Comparison of ENCODE assay signal across 19 cellular contexts in genomic region chr12:88336071-88336768, GRCh38.
DNase-seq lines count a peak whose midpoint lies in the region; TF ChIP-seq lines count a peak whose summit lies in the region.
"Had no signal": no experiment of that assay in that cellular context is flagged by ENCODE, and none has a peak within 500 bp of the region (broad histone marks: within the 10 kb centered on the region; RNA-seq: fewer than 3 reads in every experiment).

No MANE protein-coding gene starts in this region.

- H2AFZ ChIP-seq in ACC112 (ENCODE audit: low read length, unreplicated experiment), result peak overlapping the region; percentile 28

- peak; percentile 48 for DNase-seq in AG10803 (ENCODE audit: low read depth)
- DNase-seq in NCI-H510A treated with DMSO at 0.1 percent for 48 hours (lab: John Stamatoyannopoulos, UW), result peak; percentile 30
- peak; percentile 57 to 80 for DNase-seq in foreskin fibroblast
- no peak for DNase-seq in esophagus squamous epithelium (lab: John Stamatoyannopoulos, UW)
- no peak for DNase-seq in SW480 (ENCODE audit: low spot score)
- DNase-seq in activated CD8-positive, alpha-beta memory T cell treated with anti-CD3 and anti-CD28 coated beads, Interleukin-2, amount 50 U/mL, for 48 hours, result no peak
- DNase-seq: CD8-positive, alpha-beta memory T cell; EL; H9; Karpas-422; MG63; NCI-H1092; NCI-H146; NCI-H2081; NCI-H345; NCI-H82 had no signal

- TF ChIP-seq CTCF in AG10803 (conservative IDR thresholded peaks at IDR 0.05; ENCODE audit: low read length) (no peak), foreskin fibroblast (IDR thresholded peaks at IDR 0.05; ENCODE audit: low read depth, low read length) (no peak), esophagus squamous epithelium (IDR thresholded peaks at IDR 0.05) (no peak)

- intact Hi-C loops in esophagus squamous epithelium (cut with DNase I), result no loop called here

- H3K79me2 ChIP-seq in ACC112 (ENCODE audit: control insufficient read depth, insufficient read depth, low read length, unreplicated experiment), result no peaks in the 10 kb centered on the region

- H3K4me3 ChIP-seq in ACC112 (ENCODE audit: low read depth, low read length) (no peak overlapping the region), AG10803 (ENCODE audit: low read length) (no peak overlapping the region), foreskin fibroblast (ENCODE audit: low read depth in 1 of 2, low read length in 2 of 2) (no peak overlapping the region), esophagus squamous epithelium (no peak overlapping the region)
- H3K4me3 ChIP-seq: BLaER1 treated with 17β-estradiol and CSF1 and Interleukin-3, amounts not matched to agents 10 nM and 100 nM; MG63; SK-N-MC had no signal

- H3K27ac ChIP-seq in ACC112 (ENCODE audit: low read depth, low read length) (no peak overlapping the region), esophagus squamous epithelium (no peak overlapping the region)
- H3K27ac ChIP-seq: BLaER1 treated with 17β-estradiol and CSF1 and Interleukin-3, amounts not matched to agents 10 nM and 100 nM; SK-N-MC had no signal

- no peaks in the 10 kb centered on the region for H3K9me3 ChIP-seq in esophagus squamous epithelium

- WGBS in esophagus squamous epithelium, 2 donors, result 66 to 67% methylated on average over 9 of the region's 9 CpGs

- H3K27me3 ChIP-seq in ACC112 (ENCODE audit: insufficient read depth, low read length) (no peaks in the 10 kb centered on the region), esophagus squamous epithelium (no peaks in the 10 kb centered on the region)
- H3K27me3 ChIP-seq: BLaER1 treated with 17β-estradiol and CSF1 and Interleukin-3, amounts not matched to agents 10 nM and 100 nM; MG63 had no signal

- TF ChIP-seq POLR2A in esophagus squamous epithelium (IDR thresholded peaks at IDR 0.05), result no peak

- H3K4me1 ChIP-seq in ACC112 (ENCODE audit: control insufficient read depth, insufficient read depth, low read length, unreplicated experiment) (peaks cover 30% of the 10 kb centered on the region), esophagus squamous epithelium (peaks cover 7 to 70% (median 24%) of the 10 kb centered on the region in 3 donors)
- H3K4me1 ChIP-seq: BLaER1 treated with 17β-estradiol and CSF1 and Interleukin-3, amounts not matched to agents 10 nM and 100 nM had no signal

- H3K36me3 ChIP-seq in ACC112 (ENCODE audit: insufficient read depth, low read length) (no peaks in the 10 kb centered on the region), esophagus squamous epithelium (no peaks in the 10 kb centered on the region)
- H3K36me3 ChIP-seq: BLaER1 treated with 17β-estradiol and CSF1 and Interleukin-3, amounts not matched to agents 10 nM and 100 nM; MG63 had no signal

Comparison
In these comparisons a context has a peak if more than half of its experiments do, and no peak if none do; other contexts are left out.
1. DNase-seq: peak in AG10803 (single experiment), NCI-H510A treated with DMSO at 0.1 percent for 48 hours (single experiment) and foreskin fibroblast (2 of 2); none in esophagus squamous epithelium (single experiment), SW480 (single experiment) and activated CD8-positive, alpha-beta memory T cell treated with anti-CD3 and anti-CD28 coated beads, Interleukin-2, amount 50 U/mL, for 48 hours (single experiment).